8 cellular contexts compared by ENCODE assay signal in the genomic region with DNA sequence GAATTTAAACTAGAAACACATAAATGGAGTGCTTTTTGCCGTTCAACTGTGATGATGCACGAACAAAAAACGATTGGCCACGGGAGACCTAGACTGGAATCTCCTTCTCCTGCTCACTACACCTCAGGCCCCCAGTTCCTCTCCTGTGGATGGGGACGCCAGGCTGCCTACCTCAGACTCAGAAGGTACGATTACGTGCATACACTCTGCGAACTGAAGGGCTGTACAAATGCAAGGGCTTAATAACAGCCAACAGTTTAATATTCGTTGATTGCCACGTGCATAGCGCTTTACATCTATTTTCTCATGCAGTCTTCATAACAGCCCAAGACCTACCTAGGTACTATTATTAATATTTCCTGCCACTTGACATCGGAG. TPM values are rescaled to one million over a fixed set of nuclear protein-coding genes. Genes with fewer than 3 reads are reported as not detected.
A peak's percentile ranks its signal among the peaks of the same experiment; 100 is the strongest.
DNase-seq lines count a peak whose midpoint lies in the region; ATAC-seq lines count a peak whose summit lies in the region.

No MANE protein-coding gene starts in this region.

- H3K27ac Mint-ChIP-seq in activated T-helper 1 cell treated with anti-CD3 and anti-CD28 coated beads, Interleukin-12 subunit alpha, Interleukin-12 subunit beta, Interleukin-2, Interleukin-4 antibody, amounts not matched to agents 30 ng/mL and 10 ng/mL and 1 ng/mL, durations not matched to agents 14 hours and 24 hours and 36 hours: peak overlapping the region; percentile 47

- H3K27me3 Mint-ChIP-seq in activated T-helper 1 cell treated with anti-CD3 and anti-CD28 coated beads, Interleukin-12 subunit alpha, Interleukin-12 subunit beta, Interleukin-2, Interleukin-4 antibody, amounts not matched to agents 30 ng/mL and 10 ng/mL and 1 ng/mL, durations not matched to agents 14 hours and 24 hours and 36 hours (ENCODE audit: insufficient read depth): peaks cover 25% of the 10 kb centered on the region

- peaks cover 31% of the 10 kb centered on the region for H3K4me1 Mint-ChIP-seq in activated T-helper 1 cell treated with anti-CD3 and anti-CD28 coated beads, Interleukin-12 subunit alpha, Interleukin-12 subunit beta, Interleukin-2, Interleukin-4 antibody, amounts not matched to agents 30 ng/mL and 10 ng/mL and 1 ng/mL, durations not matched to agents 14 hours and 24 hours and 36 hours (ENCODE audit: low read depth)

- no peak for ATAC-seq in HG02678 (IDR thresholded peaks at IDR 0.05; ENCODE audit: unreplicated experiment)

- no peaks in the 10 kb centered on the region for H3K36me3 ChIP-seq in iPS-15b (ENCODE audit: control insufficient read depth, insufficient read depth, low read length)
- H3K36me3 ChIP-seq in stomach smooth muscle (ENCODE audit: control insufficient read depth in 2 of 2, insufficient read depth in 2 of 2, low read length in 2 of 2): no peaks in the 10 kb centered on the region

- intact Hi-C loops in activated T-helper 1 cell treated with anti-CD3 and anti-CD28 coated beads, Interleukin-12 subunit alpha, Interleukin-12 subunit beta, Interleukin-2, Interleukin-4 antibody, amounts not matched to agents 30 ng/mL and 10 ng/mL and 1 ng/mL, durations not matched to agents 14 hours and 24 hours and 36 hours (cut with micrococcal nuclease): loop anchor here (1.0 to 10.0 kb wide), 11 partner anchors 12 to 607 kb away; a partner anchor contains a TSS

- H3K36me3 Mint-ChIP-seq in activated T-helper 1 cell treated with anti-CD3 and anti-CD28 coated beads, Interleukin-12 subunit alpha, Interleukin-12 subunit beta, Interleukin-2, Interleukin-4 antibody, amounts not matched to agents 30 ng/mL and 10 ng/mL and 1 ng/mL, durations not matched to agents 14 hours and 24 hours and 36 hours (ENCODE audit: low read depth): peaks cover 6% of the 10 kb centered on the region

- peak overlapping the region; percentile 89 for H3K4me3 Mint-ChIP-seq in activated T-helper 1 cell treated with anti-CD3 and anti-CD28 coated beads, Interleukin-12 subunit alpha, Interleukin-12 subunit beta, Interleukin-2, Interleukin-4 antibody, amounts not matched to agents 30 ng/mL and 10 ng/mL and 1 ng/mL, durations not matched to agents 14 hours and 24 hours and 36 hours

- no peaks in the 10 kb centered on the region for H3K9me3 Mint-ChIP-seq in activated T-helper 1 cell treated with anti-CD3 and anti-CD28 coated beads, Interleukin-12 subunit alpha, Interleukin-12 subunit beta, Interleukin-2, Interleukin-4 antibody, amounts not matched to agents 30 ng/mL and 10 ng/mL and 1 ng/mL, durations not matched to agents 14 hours and 24 hours and 36 hours

- DNase-seq in NCI-H345 (lab: John Stamatoyannopoulos, UW) (peak; percentile 35), NCI-H345 treated with DMSO at 0.1 percent for 48 hours (lab: John Stamatoyannopoulos, UW; ENCODE audit: unreplicated experiment) (no peak), NCI-H1436 (lab: John Stamatoyannopoulos, UW) (no peak), COR-L47 (lab: John Stamatoyannopoulos, UW) (no peak)
- no peak for DNase-seq in activated T-helper 1 cell treated with anti-CD3 and anti-CD28 coated beads, Interleukin-12 subunit alpha, Interleukin-12 subunit beta, Interleukin-2, Interleukin-4 antibody, amounts not matched to agents 30 ng/mL and 10 ng/mL and 1 ng/mL, durations not matched to agents 14 hours and 24 hours and 36 hours (ENCODE audit: low spot score)

- H3K9me3 ChIP-seq in iPS-15b (ENCODE audit: control insufficient read depth, insufficient read depth, low read length) (no peaks in the 10 kb centered on the region), stomach smooth muscle (ENCODE audit: control insufficient read depth in 2 of 2, low read length in 2 of 2) (no peaks in the 10 kb centered on the region)

- H3K27me3 ChIP-seq in iPS-15b (ENCODE audit: control insufficient read depth, insufficient read depth, low read length): no peaks in the 10 kb centered on the region
- H3K27me3 ChIP-seq in stomach smooth muscle (ENCODE audit: control insufficient read depth in 1 of 2, insufficient read depth in 2 of 2, low read length in 2 of 2): no peaks in the 10 kb centered on the region

- H3K9ac ChIP-seq in iPS-15b (ENCODE audit: low read depth, low read length) (peak overlapping the region; percentile 70), stomach smooth muscle (ENCODE audit: low read length in 2 of 2) (peak overlapping the region; percentile 70 to 80)

- H3K4me1 ChIP-seq in iPS-15b (ENCODE audit: control insufficient read depth, insufficient read depth, low read length) (no peaks in the 10 kb centered on the region), stomach smooth muscle (ENCODE audit: control insufficient read depth, insufficient read depth, low read length) (peaks cover 9% of the 10 kb centered on the region)

- H3K27ac ChIP-seq in stomach smooth muscle (ENCODE audit: low read length): peak overlapping the region; percentile 62

- peak overlapping the region; percentile 84 for H3K4me3 ChIP-seq in iPS-15b (ENCODE audit: low read depth, low read length)
- peak overlapping the region; percentile 76 to 87 for H3K4me3 ChIP-seq in stomach smooth muscle (ENCODE audit: low read length in 2 of 2)

RNA-seq across cellular contexts. Expression of a gene that starts 0.5 kb away (rescaled TPM):
- 3.9 and 4.6 TPM in 2 replicates for total RNA-seq in activated T-helper 1 cell treated with anti-CD3 and anti-CD28 coated beads, Interleukin-12 subunit alpha, Interleukin-12 subunit beta, Interleukin-2, Interleukin-4 antibody, amounts not matched to agents 30 ng/mL and 10 ng/mL and 1 ng/mL, durations not matched to agents 14 hours and 24 hours and 36 hours
